In the genomic region with DNA sequence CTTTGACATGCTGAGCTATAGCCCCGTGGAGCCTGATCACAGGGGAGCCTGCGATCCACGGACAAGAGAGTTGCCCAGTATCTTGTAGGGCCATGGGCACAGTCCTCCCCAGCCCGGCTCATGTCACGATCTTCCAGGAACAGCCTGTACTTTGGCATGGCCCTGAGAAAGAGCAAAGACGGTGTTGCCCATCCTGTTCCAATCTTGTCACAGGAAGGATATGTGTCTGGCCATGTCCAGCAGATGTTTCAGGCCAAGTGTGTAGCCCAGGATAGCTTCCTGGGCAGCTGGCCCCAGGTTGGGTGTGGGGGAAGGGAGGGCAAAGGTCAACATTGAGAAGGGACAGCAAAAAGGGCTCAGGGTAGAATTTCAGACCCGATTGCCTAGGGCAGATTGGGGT, we compare ENCODE assay signal across 1 cellular context.
TF ChIP-seq lines count a peak whose summit lies in the region.

No MANE protein-coding gene starts in this region.

TF ChIP-seq in IMR-90, 13 proteins besides CTCF, POLR2A, EP300 and RAD21:
- TF ChIP-seq CHD1 (IDR thresholded peaks at IDR 0.05; ENCODE audit: low read depth, low read length) = no peak
- no peak for TF ChIP-seq MAZ (IDR thresholded peaks at IDR 0.05; ENCODE audit: borderline replicate concordance, low read depth, low read length)
- TF ChIP-seq BHLHE40 (IDR thresholded peaks at IDR 0.05; ENCODE audit: low read depth, low read length) = no peak
- no peak for TF ChIP-seq FOS (IDR thresholded peaks at IDR 0.05; ENCODE audit: low read depth, low read length)
- TF ChIP-seq MXI1 (IDR thresholded peaks at IDR 0.05; ENCODE audit: borderline replicate concordance, low read depth, low read length) = no peak
- TF ChIP-seq NFE2L2 (IDR thresholded peaks at IDR 0.05; ENCODE audit: low read depth, low read length) = no peak
- no peak for TF ChIP-seq CEBPB (IDR thresholded peaks at IDR 0.05; ENCODE audit: low read depth, low read length)
- TF ChIP-seq, protein P1, sequence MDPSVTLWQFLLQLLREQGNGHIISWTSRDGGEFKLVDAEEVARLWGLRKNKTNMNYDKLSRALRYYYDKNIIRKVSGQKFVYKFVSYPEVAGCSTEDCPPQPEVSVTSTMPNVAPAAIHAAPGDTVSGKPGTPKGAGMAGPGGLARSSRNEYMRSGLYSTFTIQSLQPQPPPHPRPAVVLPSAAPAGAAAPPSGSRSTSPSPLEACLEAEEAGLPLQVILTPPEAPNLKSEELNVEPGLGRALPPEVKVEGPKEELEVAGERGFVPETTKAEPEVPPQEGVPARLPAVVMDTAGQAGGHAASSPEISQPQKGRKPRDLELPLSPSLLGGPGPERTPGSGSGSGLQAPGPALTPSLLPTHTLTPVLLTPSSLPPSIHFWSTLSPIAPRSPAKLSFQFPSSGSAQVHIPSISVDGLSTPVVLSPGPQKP (IDR thresholded peaks at IDR 0.05; ENCODE audit: borderline replicate concordance, low read depth, low read length) = no peak
- no peak for TF ChIP-seq RCOR1 (IDR thresholded peaks at IDR 0.05; ENCODE audit: insufficient replicate concordance, low read length)
- TF ChIP-seq MAFK (IDR thresholded peaks at IDR 0.05; ENCODE audit: low read depth, low read length) = no peak
- TF ChIP-seq, protein P2, sequence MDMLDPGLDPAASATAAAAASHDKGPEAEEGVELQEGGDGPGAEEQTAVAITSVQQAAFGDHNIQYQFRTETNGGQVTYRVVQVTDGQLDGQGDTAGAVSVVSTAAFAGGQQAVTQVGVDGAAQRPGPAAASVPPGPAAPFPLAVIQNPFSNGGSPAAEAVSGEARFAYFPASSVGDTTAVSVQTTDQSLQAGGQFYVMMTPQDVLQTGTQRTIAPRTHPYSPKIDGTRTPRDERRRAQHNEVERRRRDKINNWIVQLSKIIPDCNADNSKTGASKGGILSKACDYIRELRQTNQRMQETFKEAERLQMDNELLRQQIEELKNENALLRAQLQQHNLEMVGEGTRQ (IDR thresholded peaks at IDR 0.05; ENCODE audit: low read depth, low read length) = no peak
- no peak for TF ChIP-seq SMC3 (IDR thresholded peaks at IDR 0.05; ENCODE audit: low read depth, low read length)
- no peak for TF ChIP-seq RFX5 (IDR thresholded peaks at IDR 0.05; ENCODE audit: low read depth, low read length)
